Comparison of ENCODE assay signal across 3 cellular contexts in the genomic region with DNA sequence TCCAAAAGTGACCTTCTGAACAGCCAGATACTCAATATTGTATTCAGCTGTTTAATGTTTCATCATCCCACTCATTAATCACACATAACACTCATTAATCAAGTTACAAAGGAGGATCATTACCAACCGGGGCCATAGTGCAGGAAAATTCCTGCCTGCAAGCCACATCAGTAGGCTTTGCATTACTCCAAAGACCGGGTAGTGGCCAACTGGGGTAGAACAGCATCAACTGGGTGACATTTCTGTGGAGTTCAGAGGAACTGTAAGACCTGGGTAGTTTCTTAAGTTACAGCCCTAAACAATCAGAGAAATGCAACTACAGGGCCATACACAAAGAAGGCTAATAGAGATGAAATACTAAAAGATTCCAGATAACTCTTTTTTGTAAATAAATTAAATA.
TF ChIP-seq lines count a peak whose summit lies in the region.

No MANE protein-coding gene starts in this region.

TF ChIP-seq in A549, 52 proteins besides CTCF, POLR2A, EP300 and RAD21:
- TF ChIP-seq KDM1A (IDR thresholded peaks at IDR 0.05; ENCODE audit: low read depth) = no peak
- no peak for TF ChIP-seq TP53 (CRISPR knock-in tag; IDR thresholded peaks at IDR 0.05)
- no peak for TF ChIP-seq NR3C1 (IDR thresholded peaks at IDR 0.05)
- TF ChIP-seq HOXB5 (CRISPR knock-in tag; IDR thresholded peaks at IDR 0.05) = no peak
- no peak for TF ChIP-seq MAZ (IDR thresholded peaks at IDR 0.05; ENCODE audit: borderline replicate concordance, low read depth, low read length)
- no peak for TF ChIP-seq RNF2 (IDR thresholded peaks at IDR 0.05; ENCODE audit: borderline replicate concordance, low read depth)
- TF ChIP-seq NFE2L2 (conservative IDR thresholded peaks at IDR 0.05; ENCODE audit: low read length) = no peak
- no peak for TF ChIP-seq HDAC2 (IDR thresholded peaks at IDR 0.05)
- TF ChIP-seq, protein P1, sequence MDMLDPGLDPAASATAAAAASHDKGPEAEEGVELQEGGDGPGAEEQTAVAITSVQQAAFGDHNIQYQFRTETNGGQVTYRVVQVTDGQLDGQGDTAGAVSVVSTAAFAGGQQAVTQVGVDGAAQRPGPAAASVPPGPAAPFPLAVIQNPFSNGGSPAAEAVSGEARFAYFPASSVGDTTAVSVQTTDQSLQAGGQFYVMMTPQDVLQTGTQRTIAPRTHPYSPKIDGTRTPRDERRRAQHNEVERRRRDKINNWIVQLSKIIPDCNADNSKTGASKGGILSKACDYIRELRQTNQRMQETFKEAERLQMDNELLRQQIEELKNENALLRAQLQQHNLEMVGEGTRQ (IDR thresholded peaks at IDR 0.05) = no peak
- TF ChIP-seq, protein P2, sequence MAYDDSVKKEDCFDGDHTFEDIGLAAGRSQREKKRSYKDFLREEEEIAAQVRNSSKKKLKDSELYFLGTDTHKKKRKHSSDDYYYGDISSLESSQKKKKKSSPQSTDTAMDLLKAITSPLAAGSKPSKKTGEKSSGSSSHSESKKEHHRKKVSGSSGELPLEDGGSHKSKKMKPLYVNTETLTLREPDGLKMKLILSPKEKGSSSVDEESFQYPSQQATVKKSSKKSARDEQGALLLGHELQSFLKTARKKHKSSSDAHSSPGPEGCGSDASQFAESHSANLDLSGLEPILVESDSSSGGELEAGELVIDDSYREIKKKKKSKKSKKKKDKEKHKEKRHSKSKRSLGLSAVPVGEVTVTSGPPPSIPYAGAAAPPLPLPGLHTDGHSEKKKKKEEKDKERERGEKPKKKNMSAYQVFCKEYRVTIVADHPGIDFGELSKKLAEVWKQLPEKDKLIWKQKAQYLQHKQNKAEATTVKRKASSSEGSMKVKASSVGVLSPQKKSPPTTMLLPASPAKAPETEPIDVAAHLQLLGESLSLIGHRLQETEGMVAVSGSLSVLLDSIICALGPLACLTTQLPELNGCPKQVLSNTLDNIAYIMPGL (CRISPR knock-in tag; IDR thresholded peaks at IDR 0.05; ENCODE audit: borderline replicate concordance) = no peak
- TF ChIP-seq, protein P3, sequence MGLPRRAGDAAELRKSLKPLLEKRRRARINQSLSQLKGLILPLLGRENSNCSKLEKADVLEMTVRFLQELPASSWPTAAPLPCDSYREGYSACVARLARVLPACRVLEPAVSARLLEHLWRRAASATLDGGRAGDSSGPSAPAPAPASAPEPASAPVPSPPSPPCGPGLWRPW (IDR thresholded peaks at IDR 0.05) = no peak
- no peak for TF ChIP-seq TFCP2L1 (CRISPR knock-in tag; IDR thresholded peaks at IDR 0.05)

TF ChIP-seq in WTC11, 78 proteins besides CTCF, POLR2A, EP300 and RAD21:
- TF ChIP-seq, protein P4, sequence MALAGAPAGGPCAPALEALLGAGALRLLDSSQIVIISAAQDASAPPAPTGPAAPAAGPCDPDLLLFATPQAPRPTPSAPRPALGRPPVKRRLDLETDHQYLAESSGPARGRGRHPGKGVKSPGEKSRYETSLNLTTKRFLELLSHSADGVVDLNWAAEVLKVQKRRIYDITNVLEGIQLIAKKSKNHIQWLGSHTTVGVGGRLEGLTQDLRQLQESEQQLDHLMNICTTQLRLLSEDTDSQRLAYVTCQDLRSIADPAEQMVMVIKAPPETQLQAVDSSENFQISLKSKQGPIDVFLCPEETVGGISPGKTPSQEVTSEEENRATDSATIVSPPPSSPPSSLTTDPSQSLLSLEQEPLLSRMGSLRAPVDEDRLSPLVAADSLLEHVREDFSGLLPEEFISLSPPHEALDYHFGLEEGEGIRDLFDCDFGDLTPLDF (CRISPR knock-in tag; IDR thresholded peaks at IDR 0.05) = no peak
- TF ChIP-seq ELF4 (CRISPR knock-in tag; IDR thresholded peaks at IDR 0.05; ENCODE audit: low read depth) (no peak), SOX15 (CRISPR knock-in tag; IDR thresholded peaks at IDR 0.05) (no peak), MYBL2 (CRISPR knock-in tag; IDR thresholded peaks at IDR 0.05) (no peak)
- TF ChIP-seq, protein P5, sequence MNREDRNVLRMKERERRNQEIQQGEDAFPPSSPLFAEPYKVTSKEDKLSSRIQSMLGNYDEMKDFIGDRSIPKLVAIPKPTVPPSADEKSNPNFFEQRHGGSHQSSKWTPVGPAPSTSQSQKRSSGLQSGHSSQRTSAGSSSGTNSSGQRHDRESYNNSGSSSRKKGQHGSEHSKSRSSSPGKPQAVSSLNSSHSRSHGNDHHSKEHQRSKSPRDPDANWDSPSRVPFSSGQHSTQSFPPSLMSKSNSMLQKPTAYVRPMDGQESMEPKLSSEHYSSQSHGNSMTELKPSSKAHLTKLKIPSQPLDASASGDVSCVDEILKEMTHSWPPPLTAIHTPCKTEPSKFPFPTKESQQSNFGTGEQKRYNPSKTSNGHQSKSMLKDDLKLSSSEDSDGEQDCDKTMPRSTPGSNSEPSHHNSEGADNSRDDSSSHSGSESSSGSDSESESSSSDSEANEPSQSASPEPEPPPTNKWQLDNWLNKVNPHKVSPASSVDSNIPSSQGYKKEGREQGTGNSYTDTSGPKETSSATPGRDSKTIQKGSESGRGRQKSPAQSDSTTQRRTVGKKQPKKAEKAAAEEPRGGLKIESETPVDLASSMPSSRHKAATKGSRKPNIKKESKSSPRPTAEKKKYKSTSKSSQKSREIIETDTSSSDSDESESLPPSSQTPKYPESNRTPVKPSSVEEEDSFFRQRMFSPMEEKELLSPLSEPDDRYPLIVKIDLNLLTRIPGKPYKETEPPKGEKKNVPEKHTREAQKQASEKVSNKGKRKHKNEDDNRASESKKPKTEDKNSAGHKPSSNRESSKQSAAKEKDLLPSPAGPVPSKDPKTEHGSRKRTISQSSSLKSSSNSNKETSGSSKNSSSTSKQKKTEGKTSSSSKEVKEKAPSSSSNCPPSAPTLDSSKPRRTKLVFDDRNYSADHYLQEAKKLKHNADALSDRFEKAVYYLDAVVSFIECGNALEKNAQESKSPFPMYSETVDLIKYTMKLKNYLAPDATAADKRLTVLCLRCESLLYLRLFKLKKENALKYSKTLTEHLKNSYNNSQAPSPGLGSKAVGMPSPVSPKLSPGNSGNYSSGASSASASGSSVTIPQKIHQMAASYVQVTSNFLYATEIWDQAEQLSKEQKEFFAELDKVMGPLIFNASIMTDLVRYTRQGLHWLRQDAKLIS (CRISPR knock-in tag; IDR thresholded peaks at IDR 0.05; ENCODE audit: borderline replicate concordance) = no peak

TF ChIP-seq in HepG2, 621 proteins besides CTCF, POLR2A, EP300 and RAD21:
- no peak for TF ChIP-seq ELF4 (CRISPR knock-in tag; IDR thresholded peaks at IDR 0.05; ENCODE audit: borderline replicate concordance)
- TF ChIP-seq, protein P6, sequence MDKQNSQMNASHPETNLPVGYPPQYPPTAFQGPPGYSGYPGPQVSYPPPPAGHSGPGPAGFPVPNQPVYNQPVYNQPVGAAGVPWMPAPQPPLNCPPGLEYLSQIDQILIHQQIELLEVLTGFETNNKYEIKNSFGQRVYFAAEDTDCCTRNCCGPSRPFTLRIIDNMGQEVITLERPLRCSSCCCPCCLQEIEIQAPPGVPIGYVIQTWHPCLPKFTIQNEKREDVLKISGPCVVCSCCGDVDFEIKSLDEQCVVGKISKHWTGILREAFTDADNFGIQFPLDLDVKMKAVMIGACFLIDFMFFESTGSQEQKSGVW (CRISPR knock-in tag; IDR thresholded peaks at IDR 0.05; ENCODE audit: borderline replicate concordance) = no peak
